ENCODE assay signal across 8 cellular contexts in genomic region chrX:136251042-136251991, GRCh38. TPM values are rescaled to one million over a fixed set of nuclear protein-coding genes. Genes with fewer than 3 reads are reported as not detected.
DNase-seq lines count a peak whose midpoint lies in the region; ATAC-seq and TF ChIP-seq lines count a peak whose summit lies in the region.

MAP7D3 (minus strand) TSS chrX:136251400; CDS start chrX:136251358, 42 bp downstream.

- H3K4me1 ChIP-seq in adrenal gland (replicated peaks in 1 of 2) (no peaks in the 10 kb centered on the region), right atrium auricular region (no peaks in the 10 kb centered on the region)

- H3K27ac ChIP-seq in adrenal gland (peak within 1 kb of the TSS in 4 of 5 donors; percentile 47 to 86 (median 73)), right atrium auricular region (peak within 1 kb of the TSS; percentile 84 to 86)

- H3K27me3 ChIP-seq in adrenal gland (peaks cover 4% of the 10 kb centered on the region), right atrium auricular region (no peaks in the 10 kb centered on the region)

- intact Hi-C loops in adrenal gland (cut with DNase I) = no loop called here

- ATAC-seq in GM21515 (IDR thresholded peaks at IDR 0.05; ENCODE audit: unreplicated experiment) = peak; percentile 90

- TF ChIP-seq POLR2A in adrenal gland (IDR thresholded peaks at IDR 0.05) = peak in 1 of 2 donors; percentile 46

- 0 to 48% (median 21%) methylated on average over 5 to 58 of the region's 73 CpGs for WGBS in adrenal gland, 4 donors

- peak; percentile 82 for DNase-seq in DMS53 (lab: John Stamatoyannopoulos, UW)
- peak; percentile 70 for DNase-seq in HuH-7 (ENCODE audit: low spot score)
- DNase-seq in T follicular helper cell (ENCODE audit: low read depth) = peak; percentile 40
- peak; percentile 46 to 69 (median 61) for DNase-seq in adrenal gland
- no peak for DNase-seq in right atrium auricular region (ENCODE audit: low spot score)
- DNase-seq in retinal pigment epithelial cell (ENCODE audit: low read depth) = no peak
- no peak for DNase-seq in NCI-H1092 (lab: John Stamatoyannopoulos, UW)

- H3K36me3 ChIP-seq in adrenal gland (replicated peaks in 1 of 2) = no peaks in the 10 kb centered on the region
- H3K36me3 ChIP-seq in right atrium auricular region = no peaks in the 10 kb centered on the region

- no peak for TF ChIP-seq CTCF in adrenal gland (IDR thresholded peaks at IDR 0.05)
- no peak for TF ChIP-seq CTCF in right atrium auricular region (IDR thresholded peaks at IDR 0.05)
- no peak for TF ChIP-seq CTCF in retinal pigment epithelial cell (conservative IDR thresholded peaks at IDR 0.05; ENCODE audit: low read depth, low read length)

- H3K9me3 ChIP-seq in adrenal gland (replicated peaks in 1 of 3) (no peaks in the 10 kb centered on the region), right atrium auricular region (no peaks in the 10 kb centered on the region)

- peak within 1 kb of the TSS in 3 of 4 donors; percentile 30 to 63 (median 56) for H3K4me3 ChIP-seq in adrenal gland
- H3K4me3 ChIP-seq in right atrium auricular region = peak within 1 kb of the TSS; percentile 50 to 70
- peak within 1 kb of the TSS; percentile 63 for H3K4me3 ChIP-seq in retinal pigment epithelial cell (ENCODE audit: low read length)

RNA-seq across cellular contexts. Expression of gene MAP7D3, which starts in this region (rescaled TPM):
- total RNA-seq in adrenal gland = 10 to 100 TPM in 2 of 8 donors, 1 to 10 TPM in 6; 5.9 to 11.3 (median 7.9) TPM
- 10 to 100 TPM in 2 of 3 donors, 1 to 10 TPM in 1; 6.7 to 14.9 (median 11.8) TPM for polyA plus RNA-seq in adrenal gland
- total RNA-seq in right atrium auricular region = 10 to 100 TPM; 10.8 to 13.4 TPM

Comparison
In these comparisons a context has a peak if more than half of its experiments do, and no peak if none do; other contexts are left out.
1. DNase-seq: peak in DMS53 (single experiment), HuH-7 (single experiment), T follicular helper cell (single experiment) and adrenal gland (7 of 7); none in right atrium auricular region (single experiment), retinal pigment epithelial cell (single experiment) and NCI-H1092 (single experiment).
2. Peak in every context shown above with its lines, with median percentiles within 50 percentile points of each other: H3K4me3 ChIP-seq.